ENCODE assay signal across 8 cellular contexts in the genomic region with DNA sequence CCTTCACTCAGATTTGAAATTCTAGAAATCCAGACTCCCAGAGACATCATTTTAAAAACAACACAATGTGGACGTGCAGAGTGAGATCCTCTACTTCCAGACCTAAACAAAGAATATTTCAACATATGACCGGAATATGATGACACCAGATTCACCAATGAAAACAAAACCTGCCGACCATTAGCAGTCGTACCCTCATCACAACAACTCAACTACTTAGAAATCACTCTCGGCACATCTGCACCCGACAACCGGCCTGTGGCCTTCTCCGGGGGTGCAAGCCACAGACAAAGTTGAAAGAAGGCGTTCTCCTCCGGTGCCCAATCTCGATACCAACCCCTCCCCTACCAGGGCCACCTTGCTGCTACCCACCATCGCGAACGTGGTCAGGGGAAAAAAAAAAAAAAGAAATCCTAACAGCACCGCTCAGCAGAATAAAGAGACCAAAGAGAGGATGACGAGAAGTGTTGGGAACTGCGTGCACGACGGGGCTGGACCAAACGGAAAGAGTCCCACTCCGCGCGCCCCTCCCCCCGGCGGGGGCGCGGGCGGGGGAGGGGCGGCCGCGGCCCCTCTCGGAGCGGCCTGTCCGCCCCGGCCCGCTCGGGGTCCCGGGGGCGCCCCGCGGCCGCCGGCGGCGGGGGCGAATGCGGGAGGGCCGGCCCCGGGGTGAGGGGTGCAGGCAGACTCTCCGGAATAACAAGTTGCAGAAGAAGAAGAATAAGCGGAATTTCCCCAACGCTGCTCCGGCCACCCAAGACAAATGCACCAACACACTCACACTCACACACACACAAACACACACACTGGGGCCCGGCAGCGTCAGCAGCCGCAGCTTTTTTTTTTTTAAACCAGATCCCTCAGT. TPM values are rescaled to one million over a fixed set of nuclear protein-coding genes. Genes with fewer than 3 reads are reported as not detected.
DNase-seq lines count a peak whose midpoint lies in the region; ATAC-seq and TF ChIP-seq lines count a peak whose summit lies in the region.

No MANE protein-coding gene starts in this region.

- H3K27ac Mint-ChIP-seq in brain = peak overlapping the region; percentile 88 to 99 (median 98)

- no peaks in the 10 kb centered on the region for H3K9me3 Mint-ChIP-seq in brain

- peak; percentile 25 for ATAC-seq in GM18861 (IDR thresholded peaks at IDR 0.05; ENCODE audit: unreplicated experiment)

- H3K27me3 ChIP-seq in MG63 (no peaks in the 10 kb centered on the region), iPS-20b (ENCODE audit: insufficient read depth, low read length) (no peaks in the 10 kb centered on the region)

- H3K4me3 ChIP-seq in MG63 (peak overlapping the region; percentile 61), iPS-20b (ENCODE audit: low read length) (peak overlapping the region; percentile 93), skin epidermis (peak overlapping the region; percentile 62 to 95 (median 91))

- H3K4me1 ChIP-seq in iPS-20b (ENCODE audit: insufficient read depth, low read length) = peaks cover 15% of the 10 kb centered on the region; the same call in 1 of the 2 replicates

- H3K27ac ChIP-seq in iPS-20b (ENCODE audit: low read length) = peak overlapping the region; percentile 7
- peak overlapping the region; percentile 70 to 97 (median 91) for H3K27ac ChIP-seq in skin epidermis

- H3K36me3 ChIP-seq in MG63 = no peaks in the 10 kb centered on the region; the same call in 1 of the 2 replicates
- H3K36me3 ChIP-seq in iPS-20b (ENCODE audit: insufficient read depth, low read depth, low read length) = no peaks in the 10 kb centered on the region

- no peak for TF ChIP-seq CTCF in brain (conservative IDR thresholded peaks at IDR 0.05)

- peak overlapping the region; percentile 88; the same call in 1 of the 2 replicates for H3K9ac ChIP-seq in iPS-20b (ENCODE audit: low read depth, low read length)

- H3K27me3 Mint-ChIP-seq in brain = peaks cover 8% of the 10 kb centered on the region

- DNase-seq in 8988T = peak; percentile 34
- DNase-seq in MG63 = peak; percentile 44
- DNase-seq in T-helper 9 cell = peak; percentile 57
- no peak for DNase-seq in NCI-H1694 (lab: John Stamatoyannopoulos, UW)

- no peaks in the 10 kb centered on the region for H3K9me3 ChIP-seq in MG63
- H3K9me3 ChIP-seq in iPS-20b (ENCODE audit: insufficient read depth, low read depth, low read length) = no peaks in the 10 kb centered on the region

- no peaks in the 10 kb centered on the region for H3K36me3 Mint-ChIP-seq in brain

- peak overlapping the region; percentile 90 to 99 (median 98) for H3K4me3 Mint-ChIP-seq in brain

- peaks cover 63% of the 10 kb centered on the region for H3K4me1 Mint-ChIP-seq in brain

RNA-seq across cellular contexts. Expression of a gene that starts 1.7 kb away (rescaled TPM):
- total RNA-seq in MG63 (2014; rRNA removed; shearing (Covaris generic); ENCODE audit: low replicate concordance) = 2.0 and 79.2 TPM in 2 replicates
- 23.7 TPM for polyA plus RNA-seq in brain (ENCODE audit: insufficient read depth, low read depth, low replicate concordance)
